Comparison of ENCODE assay signal across 9 cellular contexts in the genomic region with DNA sequence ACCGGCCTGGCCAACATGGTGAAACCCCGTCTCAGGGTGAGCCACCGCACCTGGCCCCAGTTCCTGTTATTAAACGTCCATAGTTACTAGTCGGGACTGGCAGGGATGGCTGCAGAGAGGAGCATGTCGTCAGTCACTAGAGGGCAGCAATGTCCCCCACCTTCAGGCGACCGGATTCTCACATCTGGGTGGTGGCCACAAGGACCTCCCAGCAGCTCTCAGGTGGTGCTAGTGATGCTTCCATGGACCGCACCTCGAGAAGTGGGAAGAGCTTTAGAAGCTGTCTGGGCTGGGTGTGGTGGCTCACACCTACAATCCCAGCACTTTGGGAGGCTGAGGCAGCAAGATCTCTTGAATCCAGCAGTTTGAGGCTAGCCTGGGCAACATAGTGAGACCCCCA. TPM values are rescaled to one million over a fixed set of nuclear protein-coding genes. Genes with fewer than 3 reads are reported as not detected.
DNase-seq lines count a peak whose midpoint lies in the region; ATAC-seq and TF ChIP-seq lines count a peak whose summit lies in the region.
"Had no signal": no experiment of that assay in that cellular context is flagged by ENCODE, and none has a peak within 500 bp of the region (broad histone marks: within the 10 kb centered on the region; RNA-seq: fewer than 3 reads in every experiment).

No MANE protein-coding gene starts in this region.

- DNase-seq in CD4-positive, alpha-beta T cell, result peak; percentile 18 to 48 (median 30)
- DNase-seq in SKM-1 (lab: John Stamatoyannopoulos, UW; ENCODE audit: unreplicated experiment) (peak; percentile 89), medulla oblongata (ENCODE audit: extremely low spot score) (peak; percentile 43), aorta (peak; percentile 64 to 82), KG1 (lab: John Stamatoyannopoulos, UW) (no peak)
- peak; percentile 68 for DNase-seq in activated naive CD8-positive, alpha-beta T cell treated with anti-CD3 and anti-CD28 coated beads, Interleukin-2, amount 50 U/mL, for 24 hours

- H3K4me1 ChIP-seq in aorta (ENCODE audit: control insufficient read depth in 1 of 2, insufficient read depth in 2 of 2, low read length in 2 of 2), result no peaks in the 10 kb centered on the region

- H3K27me3 ChIP-seq in CD4-positive, alpha-beta T cell (ENCODE audit: control insufficient read depth, insufficient read depth, low read length), result peaks cover 4% of the 10 kb centered on the region
- no peaks in the 10 kb centered on the region for H3K27me3 ChIP-seq in aorta (ENCODE audit: control insufficient read depth in 1 of 2, insufficient read depth in 2 of 2, low read length in 1 of 2)

- H3K9me3 Mint-ChIP-seq in CD4-positive, alpha-beta T cell, result no peaks in the 10 kb centered on the region
- H3K9me3 Mint-ChIP-seq in activated naive CD8-positive, alpha-beta T cell treated with anti-CD3 and anti-CD28 coated beads, Interleukin-2, amount 50 U/mL, for 24 hours, result no peaks in the 10 kb centered on the region
- H3K9me3 Mint-ChIP-seq: nephron had no signal

- H3K36me3 Mint-ChIP-seq in CD4-positive, alpha-beta T cell (ENCODE audit: low read depth), result no peaks in the 10 kb centered on the region
- H3K36me3 Mint-ChIP-seq in activated naive CD8-positive, alpha-beta T cell treated with anti-CD3 and anti-CD28 coated beads, Interleukin-2, amount 50 U/mL, for 24 hours (ENCODE audit: low read depth), result no peaks in the 10 kb centered on the region

- POLR2A ChIA-PET in CD4-positive, alpha-beta T cell (lab: Charles Lee), result no interaction called here

- intact Hi-C loops in CD4-positive, alpha-beta T cell (cut with DNase I, micrococcal nuclease), result loop anchor here (1.0 to 2.0 kb wide), 2 partner anchors 1269 to 1270 kb away; no protein-coding TSS in a partner anchor
- intact Hi-C loops in aorta (cut with DNase I), result no loop called here

- peak; percentile 63 for TF ChIP-seq CTCF in CD4-positive, alpha-beta T cell (IDR thresholded peaks at IDR 0.05)

- CTCF ChIA-PET in CD4-positive, alpha-beta T cell (lab: Charles Lee), result no interaction called here

- H3K4me3 Mint-ChIP-seq in CD4-positive, alpha-beta T cell, result no peak overlapping the region
- no peak overlapping the region for H3K4me3 Mint-ChIP-seq in activated naive CD8-positive, alpha-beta T cell treated with anti-CD3 and anti-CD28 coated beads, Interleukin-2, amount 50 U/mL, for 24 hours
- H3K4me3 Mint-ChIP-seq: nephron had no signal

- H3K27ac Mint-ChIP-seq in CD4-positive, alpha-beta T cell, result no peak overlapping the region
- no peak overlapping the region for H3K27ac Mint-ChIP-seq in activated naive CD8-positive, alpha-beta T cell treated with anti-CD3 and anti-CD28 coated beads, Interleukin-2, amount 50 U/mL, for 24 hours
- H3K27ac Mint-ChIP-seq: nephron had no signal

- H3K27ac ChIP-seq in CD4-positive, alpha-beta T cell (ENCODE audit: low read depth, low read length), result no peak overlapping the region
- no peak overlapping the region for H3K27ac ChIP-seq in aorta (ENCODE audit: low read depth in 1 of 2, low read length in 2 of 2)

- H3K4me1 Mint-ChIP-seq in CD4-positive, alpha-beta T cell (ENCODE audit: low read depth), result peaks cover 5% of the 10 kb centered on the region
- H3K4me1 Mint-ChIP-seq in activated naive CD8-positive, alpha-beta T cell treated with anti-CD3 and anti-CD28 coated beads, Interleukin-2, amount 50 U/mL, for 24 hours, result peaks cover 22% of the 10 kb centered on the region
- H3K4me1 Mint-ChIP-seq: nephron had no signal

- no peak overlapping the region for H3K4me3 ChIP-seq in aorta (ENCODE audit: low read length in 2 of 2)

- peak; percentile 57 for ATAC-seq in CD4-positive, alpha-beta T cell (ENCODE audit: poor library complexity)
- ATAC-seq in GM19035 (IDR thresholded peaks at IDR 0.05; ENCODE audit: unreplicated experiment) (peak; percentile 61), HG03565 (IDR thresholded peaks at IDR 0.05; ENCODE audit: unreplicated experiment) (peak; percentile 47), aorta (ENCODE audit: low FRiP score) (peak; percentile 54)
- ATAC-seq in activated naive CD8-positive, alpha-beta T cell treated with anti-CD3 and anti-CD28 coated beads, Interleukin-2, amount 50 U/mL, for 24 hours, result peak; percentile 85

- no peaks in the 10 kb centered on the region for H3K36me3 ChIP-seq in aorta (ENCODE audit: control insufficient read depth in 1 of 2, insufficient read depth in 2 of 2, low read length in 1 of 2)

- H3K9me3 ChIP-seq in CD4-positive, alpha-beta T cell (ENCODE audit: control insufficient read depth, low read length), result no peaks in the 10 kb centered on the region
- no peaks in the 10 kb centered on the region for H3K9me3 ChIP-seq in aorta (ENCODE audit: control insufficient read depth, low read length)

- H3K27me3 Mint-ChIP-seq in CD4-positive, alpha-beta T cell, result peaks cover 13% of the 10 kb centered on the region
- H3K27me3 Mint-ChIP-seq in activated naive CD8-positive, alpha-beta T cell treated with anti-CD3 and anti-CD28 coated beads, Interleukin-2, amount 50 U/mL, for 24 hours, result peaks cover 16% of the 10 kb centered on the region

- WGBS in aorta, 2 donors, result 16 to 17% methylated on average over 10 of the region's 10 CpGs

RNA-seq across cellular contexts. Expression of a gene that starts 13.3 kb away (rescaled TPM):
- total RNA-seq in CD4-positive, alpha-beta T cell, result under 1 TPM; 0.45 to 0.49 TPM
- total RNA-seq in aorta, result 10 to 100 TPM in 1 of 2 donors, 1 to 10 TPM in 1; 6.3 to 21.9 TPM
- polyA plus RNA-seq in aorta, result under 1 TPM in 1 of 2 donors, not detected in 1; 0.95 TPM

RNA-seq across cellular contexts. Expression of a gene that starts 54.7 kb away (rescaled TPM):
- 1 to 10 TPM; 1.0 TPM for total RNA-seq in CD4-positive, alpha-beta T cell
- total RNA-seq in aorta, result 10 to 100 TPM; 12.5 to 22.3 TPM
- polyA plus RNA-seq in aorta, result 1 to 10 TPM; 1.2 to 5.5 TPM

Comparison
In these comparisons a context has a peak if more than half of its experiments do, and no peak if none do; other contexts are left out.
1. RNA of a gene that starts 13.3 kb away (total RNA-seq): 6.3 to 21.9 TPM in aorta; 0.45 to 0.49 TPM in CD4-positive, alpha-beta T cell; every median in the first group is over 4 times any median in the second.
2. RNA of a gene that starts 54.7 kb away (total RNA-seq): 12.5 to 22.3 TPM in aorta; 1.0 TPM in CD4-positive, alpha-beta T cell; every median in the first group is over 4 times any median in the second.
3. intact Hi-C loops: an anchor here in CD4-positive, alpha-beta T cell (1.0 to 2.0 kb wide); none called in aorta.
4. Peak in every context shown above with its lines, with median percentiles within 50 percentile points of each other: ATAC-seq.